In the genomic region with DNA sequence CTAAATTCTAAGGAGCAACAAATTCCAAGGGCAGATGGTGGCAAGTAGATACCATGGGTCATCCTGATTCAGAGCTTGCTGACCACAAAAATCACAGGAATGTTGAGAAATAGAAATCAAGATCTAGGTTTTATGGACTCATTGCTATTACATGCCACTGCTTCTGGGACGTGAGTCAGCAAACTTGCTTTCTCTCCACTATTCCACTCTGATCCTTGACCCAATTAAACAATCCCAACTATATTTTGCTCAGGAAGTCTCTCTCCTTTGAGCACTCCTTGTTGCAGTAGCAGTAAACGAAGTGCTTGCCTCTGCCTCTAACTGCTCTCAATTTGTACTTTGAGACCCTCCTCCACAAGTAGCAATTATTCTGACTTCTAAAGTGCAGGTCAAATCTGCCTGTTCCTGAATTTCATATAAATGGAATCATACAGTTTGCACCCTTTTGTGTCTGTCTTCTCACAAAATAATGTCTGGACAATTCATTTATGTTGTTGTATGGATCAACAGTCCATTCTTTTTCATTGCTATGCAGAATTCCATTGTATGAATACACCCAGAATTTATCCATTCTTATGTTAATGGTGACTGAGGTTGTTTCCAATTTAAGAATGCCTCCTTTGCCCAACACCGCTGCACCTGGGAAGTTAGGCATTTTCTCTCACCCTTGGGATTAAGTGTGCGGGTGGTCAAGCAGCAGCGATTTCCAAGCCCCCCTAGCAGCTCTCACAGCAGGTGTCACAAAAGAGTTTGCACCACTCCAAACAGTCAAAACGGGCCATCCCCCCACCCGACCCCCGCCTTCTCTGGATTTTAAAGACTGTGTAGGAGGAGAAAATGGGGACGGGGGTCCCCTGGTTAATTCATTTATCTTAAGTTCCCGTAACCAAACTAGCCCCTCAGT, we compare ENCODE assay signal across 1 cellular context.
TF ChIP-seq lines count a peak whose summit lies in the region.

No MANE protein-coding gene starts in this region.

TF ChIP-seq in K562, 482 proteins besides CTCF, POLR2A, EP300 and RAD21 (continued from another document and continues in another):
- TF ChIP-seq, protein P1, sequence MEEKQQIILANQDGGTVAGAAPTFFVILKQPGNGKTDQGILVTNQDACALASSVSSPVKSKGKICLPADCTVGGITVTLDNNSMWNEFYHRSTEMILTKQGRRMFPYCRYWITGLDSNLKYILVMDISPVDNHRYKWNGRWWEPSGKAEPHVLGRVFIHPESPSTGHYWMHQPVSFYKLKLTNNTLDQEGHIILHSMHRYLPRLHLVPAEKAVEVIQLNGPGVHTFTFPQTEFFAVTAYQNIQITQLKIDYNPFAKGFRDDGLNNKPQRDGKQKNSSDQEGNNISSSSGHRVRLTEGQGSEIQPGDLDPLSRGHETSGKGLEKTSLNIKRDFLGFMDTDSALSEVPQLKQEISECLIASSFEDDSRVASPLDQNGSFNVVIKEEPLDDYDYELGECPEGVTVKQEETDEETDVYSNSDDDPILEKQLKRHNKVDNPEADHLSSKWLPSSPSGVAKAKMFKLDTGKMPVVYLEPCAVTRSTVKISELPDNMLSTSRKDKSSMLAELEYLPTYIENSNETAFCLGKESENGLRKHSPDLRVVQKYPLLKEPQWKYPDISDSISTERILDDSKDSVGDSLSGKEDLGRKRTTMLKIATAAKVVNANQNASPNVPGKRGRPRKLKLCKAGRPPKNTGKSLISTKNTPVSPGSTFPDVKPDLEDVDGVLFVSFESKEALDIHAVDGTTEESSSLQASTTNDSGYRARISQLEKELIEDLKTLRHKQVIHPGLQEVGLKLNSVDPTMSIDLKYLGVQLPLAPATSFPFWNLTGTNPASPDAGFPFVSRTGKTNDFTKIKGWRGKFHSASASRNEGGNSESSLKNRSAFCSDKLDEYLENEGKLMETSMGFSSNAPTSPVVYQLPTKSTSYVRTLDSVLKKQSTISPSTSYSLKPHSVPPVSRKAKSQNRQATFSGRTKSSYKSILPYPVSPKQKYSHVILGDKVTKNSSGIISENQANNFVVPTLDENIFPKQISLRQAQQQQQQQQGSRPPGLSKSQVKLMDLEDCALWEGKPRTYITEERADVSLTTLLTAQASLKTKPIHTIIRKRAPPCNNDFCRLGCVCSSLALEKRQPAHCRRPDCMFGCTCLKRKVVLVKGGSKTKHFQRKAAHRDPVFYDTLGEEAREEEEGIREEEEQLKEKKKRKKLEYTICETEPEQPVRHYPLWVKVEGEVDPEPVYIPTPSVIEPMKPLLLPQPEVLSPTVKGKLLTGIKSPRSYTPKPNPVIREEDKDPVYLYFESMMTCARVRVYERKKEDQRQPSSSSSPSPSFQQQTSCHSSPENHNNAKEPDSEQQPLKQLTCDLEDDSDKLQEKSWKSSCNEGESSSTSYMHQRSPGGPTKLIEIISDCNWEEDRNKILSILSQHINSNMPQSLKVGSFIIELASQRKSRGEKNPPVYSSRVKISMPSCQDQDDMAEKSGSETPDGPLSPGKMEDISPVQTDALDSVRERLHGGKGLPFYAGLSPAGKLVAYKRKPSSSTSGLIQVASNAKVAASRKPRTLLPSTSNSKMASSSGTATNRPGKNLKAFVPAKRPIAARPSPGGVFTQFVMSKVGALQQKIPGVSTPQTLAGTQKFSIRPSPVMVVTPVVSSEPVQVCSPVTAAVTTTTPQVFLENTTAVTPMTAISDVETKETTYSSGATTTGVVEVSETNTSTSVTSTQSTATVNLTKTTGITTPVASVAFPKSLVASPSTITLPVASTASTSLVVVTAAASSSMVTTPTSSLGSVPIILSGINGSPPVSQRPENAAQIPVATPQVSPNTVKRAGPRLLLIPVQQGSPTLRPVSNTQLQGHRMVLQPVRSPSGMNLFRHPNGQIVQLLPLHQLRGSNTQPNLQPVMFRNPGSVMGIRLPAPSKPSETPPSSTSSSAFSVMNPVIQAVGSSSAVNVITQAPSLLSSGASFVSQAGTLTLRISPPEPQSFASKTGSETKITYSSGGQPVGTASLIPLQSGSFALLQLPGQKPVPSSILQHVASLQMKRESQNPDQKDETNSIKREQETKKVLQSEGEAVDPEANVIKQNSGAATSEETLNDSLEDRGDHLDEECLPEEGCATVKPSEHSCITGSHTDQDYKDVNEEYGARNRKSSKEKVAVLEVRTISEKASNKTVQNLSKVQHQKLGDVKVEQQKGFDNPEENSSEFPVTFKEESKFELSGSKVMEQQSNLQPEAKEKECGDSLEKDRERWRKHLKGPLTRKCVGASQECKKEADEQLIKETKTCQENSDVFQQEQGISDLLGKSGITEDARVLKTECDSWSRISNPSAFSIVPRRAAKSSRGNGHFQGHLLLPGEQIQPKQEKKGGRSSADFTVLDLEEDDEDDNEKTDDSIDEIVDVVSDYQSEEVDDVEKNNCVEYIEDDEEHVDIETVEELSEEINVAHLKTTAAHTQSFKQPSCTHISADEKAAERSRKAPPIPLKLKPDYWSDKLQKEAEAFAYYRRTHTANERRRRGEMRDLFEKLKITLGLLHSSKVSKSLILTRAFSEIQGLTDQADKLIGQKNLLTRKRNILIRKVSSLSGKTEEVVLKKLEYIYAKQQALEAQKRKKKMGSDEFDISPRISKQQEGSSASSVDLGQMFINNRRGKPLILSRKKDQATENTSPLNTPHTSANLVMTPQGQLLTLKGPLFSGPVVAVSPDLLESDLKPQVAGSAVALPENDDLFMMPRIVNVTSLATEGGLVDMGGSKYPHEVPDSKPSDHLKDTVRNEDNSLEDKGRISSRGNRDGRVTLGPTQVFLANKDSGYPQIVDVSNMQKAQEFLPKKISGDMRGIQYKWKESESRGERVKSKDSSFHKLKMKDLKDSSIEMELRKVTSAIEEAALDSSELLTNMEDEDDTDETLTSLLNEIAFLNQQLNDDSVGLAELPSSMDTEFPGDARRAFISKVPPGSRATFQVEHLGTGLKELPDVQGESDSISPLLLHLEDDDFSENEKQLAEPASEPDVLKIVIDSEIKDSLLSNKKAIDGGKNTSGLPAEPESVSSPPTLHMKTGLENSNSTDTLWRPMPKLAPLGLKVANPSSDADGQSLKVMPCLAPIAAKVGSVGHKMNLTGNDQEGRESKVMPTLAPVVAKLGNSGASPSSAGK (IDR thresholded peaks at IDR 0.05) = no peak
- TF ChIP-seq ZBTB8A (IDR thresholded peaks at IDR 0.05; ENCODE audit: partially characterized antibody) (no peak), YY1 (IDR thresholded peaks at IDR 0.05; ENCODE audit: borderline replicate concordance in 1 of 3, control insufficient read depth in 1 of 3, extremely low read depth in 1 of 3, insufficient read depth in 3 of 3, insufficient read length in 1 of 3, insufficient replicate concordance in 2 of 3, low read depth in 1 of 3, low read length in 2 of 3) (no peak), ZC3H8 (IDR thresholded peaks at IDR 0.05) (no peak), MAFG (tag; conservative IDR thresholded peaks at IDR 0.05) (peak; percentile 79), NFIC (IDR thresholded peaks at IDR 0.05) (no peak), HDAC1 (IDR thresholded peaks at IDR 0.05) (peak in 1 of 2 experiments; percentile 53; a peak in 2 of 4 replicates), FOSL1 (tag; conservative IDR thresholded peaks at IDR 0.05) (peak; percentile 39), CSDE1 (IDR thresholded peaks at IDR 0.05) (no peak), CXXC5 (CRISPR knock-in tag; IDR thresholded peaks at IDR 0.05) (no peak), EZH2 (IDR thresholded peaks at IDR 0.05; ENCODE audit: borderline replicate concordance, low read depth, low read length) (no peak), MAZ (CRISPR knock-in tag; conservative IDR thresholded peaks at IDR 0.05 in 1 of 2, IDR thresholded peaks at IDR 0.05 in 1 of 2) (no peak), STAT5A (IDR thresholded peaks at IDR 0.05; ENCODE audit: borderline replicate concordance, low read length) (no peak), SAP30 (IDR thresholded peaks at IDR 0.05; ENCODE audit: borderline replicate concordance, insufficient read depth, low read depth, low read length, poor library complexity, severe bottlenecking) (no peak), TEAD4 (IDR thresholded peaks at IDR 0.05; ENCODE audit: low read length) (peak; percentile 64), TEAD4 (CRISPR knock-in tag; IDR thresholded peaks at IDR 0.05; ENCODE audit: borderline replicate concordance) (no peak), ZNF444 (CRISPR knock-in tag; IDR thresholded peaks at IDR 0.05) (no peak), ESRRA (IDR thresholded peaks at IDR 0.05; ENCODE audit: borderline replicate concordance, low read depth) (peak; percentile 31; the same call in 1 of the 2 replicates), MAFK (IDR thresholded peaks at IDR 0.05; ENCODE audit: low read length) (peak; percentile 31; the same call in 1 of the 2 replicates), RBM34 (IDR thresholded peaks at IDR 0.05; ENCODE audit: borderline replicate concordance, insufficient read depth, low read length) (no peak), JUN (IDR thresholded peaks at IDR 0.05; ENCODE audit: borderline replicate concordance, low read depth, low read length) (no peak), JUN (CRISPR knock-in tag; IDR thresholded peaks at IDR 0.05; ENCODE audit: borderline replicate concordance) (no peak), NR2C1 (IDR thresholded peaks at IDR 0.05) (no peak), NR2C1 (tag; IDR thresholded peaks at IDR 0.05) (no peak), NFE2 (IDR thresholded peaks at IDR 0.05; ENCODE audit: low read depth) (peak; percentile 81), CC2D1A (IDR thresholded peaks at IDR 0.05) (no peak), ZBTB7A (IDR thresholded peaks at IDR 0.05; ENCODE audit: borderline replicate concordance, control insufficient read depth, low read depth, low read length) (no peak), KHSRP (IDR thresholded peaks at IDR 0.05) (no peak), SIRT6 (IDR thresholded peaks at IDR 0.05; ENCODE audit: low read depth, low read length) (no peak), ZNF316 (IDR thresholded peaks at IDR 0.05) (peak; percentile 58), SMARCE1 (IDR thresholded peaks at IDR 0.05) (no peak), KDM1A (IDR thresholded peaks at IDR 0.05) (peak; percentile 91), RBM17 (IDR thresholded peaks at IDR 0.05; ENCODE audit: borderline replicate concordance, low read depth, low read length) (no peak), HDAC2 (IDR thresholded peaks at IDR 0.05) (peak; percentile 71; the same call in 1 of the 2 replicates), HMG20A (CRISPR knock-in tag; conservative IDR thresholded peaks at IDR 0.05) (0 out of 2 replicates have a peak, but pooled peaks have one; percentile 23), ZNF274 (IDR thresholded peaks at IDR 0.05; ENCODE audit: borderline replicate concordance, low read depth, low read length) (no peak), XRCC4 (IDR thresholded peaks at IDR 0.05; ENCODE audit: extremely low read depth, insufficient read depth, insufficient read length) (no peak), CTBP1 (IDR thresholded peaks at IDR 0.05; ENCODE audit: borderline replicate concordance) (no peak), TAF9B (IDR thresholded peaks at IDR 0.05; ENCODE audit: partially characterized antibody) (no peak)
- TF ChIP-seq, protein P2, sequence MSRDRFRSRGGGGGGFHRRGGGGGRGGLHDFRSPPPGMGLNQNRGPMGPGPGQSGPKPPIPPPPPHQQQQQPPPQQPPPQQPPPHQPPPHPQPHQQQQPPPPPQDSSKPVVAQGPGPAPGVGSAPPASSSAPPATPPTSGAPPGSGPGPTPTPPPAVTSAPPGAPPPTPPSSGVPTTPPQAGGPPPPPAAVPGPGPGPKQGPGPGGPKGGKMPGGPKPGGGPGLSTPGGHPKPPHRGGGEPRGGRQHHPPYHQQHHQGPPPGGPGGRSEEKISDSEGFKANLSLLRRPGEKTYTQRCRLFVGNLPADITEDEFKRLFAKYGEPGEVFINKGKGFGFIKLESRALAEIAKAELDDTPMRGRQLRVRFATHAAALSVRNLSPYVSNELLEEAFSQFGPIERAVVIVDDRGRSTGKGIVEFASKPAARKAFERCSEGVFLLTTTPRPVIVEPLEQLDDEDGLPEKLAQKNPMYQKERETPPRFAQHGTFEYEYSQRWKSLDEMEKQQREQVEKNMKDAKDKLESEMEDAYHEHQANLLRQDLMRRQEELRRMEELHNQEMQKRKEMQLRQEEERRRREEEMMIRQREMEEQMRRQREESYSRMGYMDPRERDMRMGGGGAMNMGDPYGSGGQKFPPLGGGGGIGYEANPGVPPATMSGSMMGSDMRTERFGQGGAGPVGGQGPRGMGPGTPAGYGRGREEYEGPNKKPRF (IDR thresholded peaks at IDR 0.05; ENCODE audit: low read depth, low read length) = no peak
- TF ChIP-seq, protein P3, sequence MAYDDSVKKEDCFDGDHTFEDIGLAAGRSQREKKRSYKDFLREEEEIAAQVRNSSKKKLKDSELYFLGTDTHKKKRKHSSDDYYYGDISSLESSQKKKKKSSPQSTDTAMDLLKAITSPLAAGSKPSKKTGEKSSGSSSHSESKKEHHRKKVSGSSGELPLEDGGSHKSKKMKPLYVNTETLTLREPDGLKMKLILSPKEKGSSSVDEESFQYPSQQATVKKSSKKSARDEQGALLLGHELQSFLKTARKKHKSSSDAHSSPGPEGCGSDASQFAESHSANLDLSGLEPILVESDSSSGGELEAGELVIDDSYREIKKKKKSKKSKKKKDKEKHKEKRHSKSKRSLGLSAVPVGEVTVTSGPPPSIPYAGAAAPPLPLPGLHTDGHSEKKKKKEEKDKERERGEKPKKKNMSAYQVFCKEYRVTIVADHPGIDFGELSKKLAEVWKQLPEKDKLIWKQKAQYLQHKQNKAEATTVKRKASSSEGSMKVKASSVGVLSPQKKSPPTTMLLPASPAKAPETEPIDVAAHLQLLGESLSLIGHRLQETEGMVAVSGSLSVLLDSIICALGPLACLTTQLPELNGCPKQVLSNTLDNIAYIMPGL (CRISPR knock-in tag; IDR thresholded peaks at IDR 0.05) = no peak
- TF ChIP-seq, protein P4, sequence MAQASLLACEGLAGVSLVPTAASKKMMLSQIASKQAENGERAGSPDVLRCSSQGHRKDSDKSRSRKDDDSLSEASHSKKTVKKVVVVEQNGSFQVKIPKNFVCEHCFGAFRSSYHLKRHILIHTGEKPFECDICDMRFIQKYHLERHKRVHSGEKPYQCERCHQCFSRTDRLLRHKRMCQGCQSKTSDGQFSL (CRISPR knock-in tag; IDR thresholded peaks at IDR 0.05) = no peak
- TF ChIP-seq, protein P4 (tag; IDR thresholded peaks at IDR 0.05) = no peak
- TF ChIP-seq, protein P5, sequence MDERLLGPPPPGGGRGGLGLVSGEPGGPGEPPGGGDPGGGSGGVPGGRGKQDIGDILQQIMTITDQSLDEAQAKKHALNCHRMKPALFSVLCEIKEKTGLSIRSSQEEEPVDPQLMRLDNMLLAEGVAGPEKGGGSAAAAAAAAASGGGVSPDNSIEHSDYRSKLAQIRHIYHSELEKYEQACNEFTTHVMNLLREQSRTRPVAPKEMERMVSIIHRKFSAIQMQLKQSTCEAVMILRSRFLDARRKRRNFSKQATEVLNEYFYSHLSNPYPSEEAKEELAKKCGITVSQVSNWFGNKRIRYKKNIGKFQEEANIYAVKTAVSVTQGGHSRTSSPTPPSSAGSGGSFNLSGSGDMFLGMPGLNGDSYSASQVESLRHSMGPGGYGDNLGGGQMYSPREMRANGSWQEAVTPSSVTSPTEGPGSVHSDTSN (CRISPR knock-in tag; IDR thresholded peaks at IDR 0.05; ENCODE audit: low read depth) = no peak
- TF ChIP-seq, protein P5 (tag; conservative IDR thresholded peaks at IDR 0.05; ENCODE audit: low read depth) = no peak
